ENCODE assay signal across 1 cellular context in genomic region chr5:58273705-58274104, GRCh38.
TF ChIP-seq lines count a peak whose summit lies in the region.

No MANE protein-coding gene starts in this region.

TF ChIP-seq in GM23338, 12 proteins besides CTCF, POLR2A, EP300 and RAD21:
- TF ChIP-seq REST (IDR thresholded peaks at IDR 0.05; ENCODE audit: unreplicated experiment) (no peak), ZNF331 (CRISPR knock-in tag; IDR thresholded peaks at IDR 0.05; ENCODE audit: low read depth) (no peak), EZH2phosphoT487 (IDR thresholded peaks at IDR 0.05; ENCODE audit: unreplicated experiment) (no peak), NANOG (IDR thresholded peaks at IDR 0.05; ENCODE audit: borderline replicate concordance) (no peak), POLR2AphosphoS5 (IDR thresholded peaks at IDR 0.05; ENCODE audit: low read depth) (no peak), ZNF114 (CRISPR knock-in tag; IDR thresholded peaks at IDR 0.05) (no peak), CREB1 (CRISPR knock-in tag; IDR thresholded peaks at IDR 0.05; ENCODE audit: low read depth) (no peak), ZNF462 (CRISPR knock-in tag; IDR thresholded peaks at IDR 0.05) (no peak), ETS1 (IDR thresholded peaks at IDR 0.05) (no peak), JUNB (IDR thresholded peaks at IDR 0.05; ENCODE audit: unreplicated experiment) (no peak), STAT1 (IDR thresholded peaks at IDR 0.05; ENCODE audit: unreplicated experiment) (no peak), EZH2 (IDR thresholded peaks at IDR 0.05; ENCODE audit: low read depth, unreplicated experiment) (no peak)
TF ChIP-seq in GM23338: peak in this region for 0.
